In genomic region chr2:216274194-216274593, GRCh38 we compare ENCODE assay signal across 17 cellular contexts.
DNase-seq lines count a peak whose midpoint lies in the region; ATAC-seq and TF ChIP-seq lines count a peak whose summit lies in the region.
"Had no signal": no experiment of that assay in that cellular context is flagged by ENCODE, and none has a peak within 500 bp of the region (broad histone marks: within the 10 kb centered on the region; RNA-seq: fewer than 3 reads in every experiment).

No MANE protein-coding gene starts in this region.

- H3K9me3 ChIP-seq in adipocyte (ENCODE audit: control insufficient read depth, low read length) = no peaks in the 10 kb centered on the region
- no peaks in the 10 kb centered on the region for H3K9me3 ChIP-seq in smooth muscle cell (replicated peaks; ENCODE audit: low read depth)
- H3K9me3 ChIP-seq: ascending aorta, stomach had no signal

- no peak for ATAC-seq in HG03039 (IDR thresholded peaks at IDR 0.05; ENCODE audit: unreplicated experiment)

- no peaks in the 10 kb centered on the region for H4K20me1 ChIP-seq in smooth muscle cell (ENCODE audit: low read depth)

- H3K36me3 ChIP-seq in adipocyte (ENCODE audit: control insufficient read depth, insufficient read depth, low read length, severe bottlenecking) = no peaks in the 10 kb centered on the region
- H3K36me3 ChIP-seq in smooth muscle cell (ENCODE audit: low read depth) = no peaks in the 10 kb centered on the region
- H3K36me3 ChIP-seq: ascending aorta, stomach had no signal

- TF ChIP-seq CTCF in AG04449 (IDR thresholded peaks at IDR 0.05; ENCODE audit: insufficient read depth, low read length, missing control alignments) (no peak), GM12872 (IDR thresholded peaks at IDR 0.05; ENCODE audit: insufficient read depth, low read depth, low read length) (0 out of 3 replicates have a peak, but pooled peaks have one; percentile 1), smooth muscle cell (IDR thresholded peaks at IDR 0.05; ENCODE audit: borderline replicate concordance, insufficient read depth, poor library complexity, severe bottlenecking) (no peak)

- no peak overlapping the region for H3K27ac ChIP-seq in smooth muscle cell (ENCODE audit: low read depth)
- H3K27ac ChIP-seq: ascending aorta, coronary artery, stomach had no signal

- H2AFZ ChIP-seq in smooth muscle cell (ENCODE audit: low read depth) = no peak overlapping the region

- CTCF ChIA-PET in AG04449 (lab: Yijun Ruan, JAX) = no interaction called here

- no peaks in the 10 kb centered on the region for H3K27me3 ChIP-seq in adipocyte (replicated peaks; ENCODE audit: control insufficient read depth, insufficient read depth, low read length)
- H3K27me3 ChIP-seq in smooth muscle cell (ENCODE audit: low read depth) = no peaks in the 10 kb centered on the region
- H3K27me3 ChIP-seq: ascending aorta, stomach had no signal

- POLR2A ChIA-PET in AG04449 (lab: Yijun Ruan, JAX) = no interaction called here

- no peaks in the 10 kb centered on the region for H3K79me2 ChIP-seq in smooth muscle cell (ENCODE audit: low read depth)

- peaks cover 2% of the 10 kb centered on the region for H3F3A ChIP-seq in smooth muscle cell (ENCODE audit: low read depth)

- peaks cover 24% of the 10 kb centered on the region for H3K4me1 ChIP-seq in adipocyte (ENCODE audit: control insufficient read depth, insufficient read depth, low read length)
- H3K4me1 ChIP-seq in smooth muscle cell (ENCODE audit: low read depth) = peaks cover 4% of the 10 kb centered on the region
- H3K4me1 ChIP-seq: stomach had no signal

- DNase-seq in AG04449 (ENCODE audit: low read depth, low spot score) (peak; percentile 41), adipocyte (ENCODE audit: low read depth) (peak; percentile 8), glomerular visceral epithelial cell (ENCODE audit: extremely low spot score) (peak; percentile 28), smooth muscle cell (lab: John Stamatoyannopoulos, UW; ENCODE audit: unreplicated experiment) (no peak), NCI-H2196 treated with DMSO at 0.1 percent for 48 hours (lab: John Stamatoyannopoulos, UW; ENCODE audit: unreplicated experiment) (no peak)
- DNase-seq in activated effector memory CD4-positive, alpha-beta T cell treated with Interleukin-2 at 50 U/mL for 16 hours = no peak
- DNase-seq: activated CD4-positive, alpha-beta T cell treated with anti-CD3 and anti-CD28 coated beads, Interleukin-2, amount 10 ng/mL, durations not matched to agents 24 days and 14 days; activated CD8-positive, alpha-beta memory T cell treated with anti-CD3 and anti-CD28 coated beads, Interleukin-2, amount 50 U/mL, for 48 hours; head of caudate nucleus; KG1; NCI-H1105 treated with DMSO at 0.1 percent for 48 hours; NCI-H69; stomach had no signal

- H3K9ac ChIP-seq in adipocyte (ENCODE audit: low read length) (peak overlapping the region; percentile 14), smooth muscle cell (ENCODE audit: low read depth) (no peak overlapping the region)

- H3K4me3 ChIP-seq in AG04449 (ENCODE audit: low read depth, low read length) (no peak overlapping the region), adipocyte (ENCODE audit: low read length) (no peak overlapping the region), smooth muscle cell (no peak overlapping the region)
- H3K4me3 ChIP-seq: ascending aorta, coronary artery, stomach had no signal

- WGBS in smooth muscle cell (ENCODE audit: low lambda C conversion rate) = 55% methylated on average over 3 of the region's 3 CpGs

- no peak overlapping the region for H3K4me2 ChIP-seq in smooth muscle cell

Comparison
In these comparisons a context has a peak if more than half of its experiments do, and no peak if none do; other contexts are left out.
1. DNase-seq: peak in AG04449 (single experiment), adipocyte (single experiment) and glomerular visceral epithelial cell (single experiment); none in smooth muscle cell (single experiment), activated effector memory CD4-positive, alpha-beta T cell treated with Interleukin-2 at 50 U/mL for 16 hours (single experiment) and NCI-H2196 treated with DMSO at 0.1 percent for 48 hours (single experiment).